Comparison of ENCODE assay signal across 8 cellular contexts in genomic region chr1:154386643-154387352, GRCh38. TPM values are rescaled to one million over a fixed set of nuclear protein-coding genes. Genes with fewer than 3 reads are reported as not detected.
A peak's percentile ranks its signal among the peaks of the same experiment; 100 is the strongest.
DNase-seq lines count a peak whose midpoint lies in the region; ATAC-seq lines count a peak whose summit lies in the region.

No MANE protein-coding gene starts in this region.

- ATAC-seq in HG02852 (IDR thresholded peaks at IDR 0.05; ENCODE audit: unreplicated experiment) (peak; percentile 90), left lobe of liver (peak; percentile 84), GM18858 (IDR thresholded peaks at IDR 0.05; ENCODE audit: unreplicated experiment) (no peak)
- ATAC-seq in stimulated activated naive CD8-positive, alpha-beta T cell treated with anti-CD3 and anti-CD28 coated beads, Interleukin-15, Interleukin-2, amounts not matched to agents 100 U/mL and 50 U/mL, for 24 hours: peak; percentile 96

- no peaks in the 10 kb centered on the region for H3K9me3 Mint-ChIP-seq in activated CD4-positive, alpha-beta T cell treated with anti-CD3 and anti-CD28 coated beads, Interleukin-2, amount 10 ng/mL, durations not matched to agents 24 days and 14 days

- peak overlapping the region; percentile 78 for H3K4me3 Mint-ChIP-seq in activated CD4-positive, alpha-beta T cell treated with anti-CD3 and anti-CD28 coated beads, Interleukin-2, amount 10 ng/mL, durations not matched to agents 24 days and 14 days

- intact Hi-C loops in activated CD4-positive, alpha-beta T cell treated with anti-CD3 and anti-CD28 coated beads, Interleukin-2, amount 10 ng/mL, durations not matched to agents 24 days and 14 days (cut with micrococcal nuclease): loop anchor here (1.0 to 5.0 kb wide), 3 partner anchors 20 to 53 kb away; no protein-coding TSS in a partner anchor

- DNase-seq in CD1c-positive myeloid dendritic cell (ENCODE audit: extremely low spot score) (peak; percentile 63), left lobe of liver (ENCODE audit: low spot score) (no peak), DMS153 treated with DMSO at 0.1 percent for 48 hours (lab: John Stamatoyannopoulos, UW; ENCODE audit: unreplicated experiment) (no peak), NCI-H1092 (lab: John Stamatoyannopoulos, UW) (no peak)
- DNase-seq in activated CD4-positive, alpha-beta T cell treated with anti-CD3 and anti-CD28 coated beads, Interleukin-2, amount 10 ng/mL, durations not matched to agents 24 days and 14 days: peak; percentile 86
- peak; percentile 92 for DNase-seq in stimulated activated naive CD8-positive, alpha-beta T cell treated with anti-CD3 and anti-CD28 coated beads, Interleukin-15, Interleukin-2, amounts not matched to agents 100 U/mL and 50 U/mL, for 24 hours

- H3K36me3 Mint-ChIP-seq in activated CD4-positive, alpha-beta T cell treated with anti-CD3 and anti-CD28 coated beads, Interleukin-2, amount 10 ng/mL, durations not matched to agents 24 days and 14 days (ENCODE audit: low read depth): no peaks in the 10 kb centered on the region

- no peaks in the 10 kb centered on the region for H3K27me3 Mint-ChIP-seq in activated CD4-positive, alpha-beta T cell treated with anti-CD3 and anti-CD28 coated beads, Interleukin-2, amount 10 ng/mL, durations not matched to agents 24 days and 14 days

- peak overlapping the region; percentile 94 for H3K27ac Mint-ChIP-seq in activated CD4-positive, alpha-beta T cell treated with anti-CD3 and anti-CD28 coated beads, Interleukin-2, amount 10 ng/mL, durations not matched to agents 24 days and 14 days

- peaks cover 18% of the 10 kb centered on the region for H3K4me1 Mint-ChIP-seq in activated CD4-positive, alpha-beta T cell treated with anti-CD3 and anti-CD28 coated beads, Interleukin-2, amount 10 ng/mL, durations not matched to agents 24 days and 14 days

RNA-seq across cellular contexts. Expression of gene IL6R, which starts 18.3 kb away (rescaled TPM):
- 3.0 and 3.3 TPM in 2 replicates for total RNA-seq in activated CD4-positive, alpha-beta T cell treated with anti-CD3 and anti-CD28 coated beads, Interleukin-2, amount 10 ng/mL, durations not matched to agents 24 days and 14 days
- 171 TPM for total RNA-seq in left lobe of liver

Comparison
In these comparisons a context has a peak if more than half of its experiments do, and no peak if none do; other contexts are left out.
1. DNase-seq: peak in CD1c-positive myeloid dendritic cell (single experiment), activated CD4-positive, alpha-beta T cell treated with anti-CD3 and anti-CD28 coated beads, Interleukin-2, amount 10 ng/mL, durations not matched to agents 24 days and 14 days (single experiment) and stimulated activated naive CD8-positive, alpha-beta T cell treated with anti-CD3 and anti-CD28 coated beads, Interleukin-15, Interleukin-2, amounts not matched to agents 100 U/mL and 50 U/mL, for 24 hours (single experiment); none in left lobe of liver (single experiment), DMS153 treated with DMSO at 0.1 percent for 48 hours (single experiment) and NCI-H1092 (single experiment).
2. RNA of gene IL6R, which starts 18.3 kb away (total RNA-seq): 171 TPM in left lobe of liver (single experiment); 3.0 to 3.3 TPM in activated CD4-positive, alpha-beta T cell treated with anti-CD3 and anti-CD28 coated beads, Interleukin-2, amount 10 ng/mL, durations not matched to agents 24 days and 14 days; every median in the first group is over 10 times any median in the second.